In the genomic region with DNA sequence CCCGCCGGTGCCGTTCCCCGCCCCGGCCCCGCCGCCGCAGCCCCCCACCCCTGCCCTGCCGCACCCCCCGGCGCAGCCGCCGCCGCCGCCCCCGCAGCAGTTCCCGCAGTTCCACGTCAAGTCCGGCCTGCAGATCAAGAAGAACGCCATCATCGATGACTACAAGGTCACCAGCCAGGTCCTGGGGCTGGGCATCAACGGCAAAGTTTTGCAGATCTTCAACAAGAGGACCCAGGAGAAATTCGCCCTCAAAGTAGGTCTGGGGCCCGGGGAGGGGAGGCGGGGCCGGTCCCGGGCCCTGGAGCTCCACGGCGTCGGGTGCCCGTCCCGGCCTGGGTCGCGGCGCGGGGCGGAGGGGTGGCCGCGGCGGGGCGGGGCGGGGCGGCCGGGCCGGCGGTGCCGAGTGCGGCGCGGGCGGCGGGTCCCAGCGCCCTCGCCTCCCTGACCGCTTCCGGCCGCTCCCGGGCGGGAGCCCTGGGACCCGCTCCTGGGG, we compare ENCODE assay signal across 8 cellular contexts. TPM values are rescaled to one million over a fixed set of nuclear protein-coding genes. Genes with fewer than 3 reads are reported as not detected.
DNase-seq lines count a peak whose midpoint lies in the region; ATAC-seq, FAIRE-seq and TF ChIP-seq lines count a peak whose summit lies in the region.

No MANE protein-coding gene starts in this region.

- ATAC-seq in GM21825 (IDR thresholded peaks at IDR 0.05; ENCODE audit: unreplicated experiment) (peak; percentile 33), GM21367 (IDR thresholded peaks at IDR 0.05; ENCODE audit: unreplicated experiment) (no peak)

- WGBS in iPS DF 6.9 (ENCODE audit: insufficient coverage, insufficient read length) = no CpG with 5 or more reads among the region's 60 CpGs
- 0 to 2% (median 1%) methylated on average over 25 to 60 of the region's 60 CpGs for WGBS in small intestine, 3 donors

- H3K4me3 ChIP-seq in ascending aorta (peak overlapping the region; percentile 72 to 89), iPS DF 6.9 (ENCODE audit: low read length) (peak overlapping the region; percentile 89), small intestine (ENCODE audit: low read depth in 1 of 2, low read length in 2 of 2) (peak overlapping the region; percentile 97)

- FAIRE-seq in small intestine (lab: Jason Lieb, UNC) = no peak

- H3K27ac ChIP-seq in ascending aorta (peak overlapping the region; percentile 95 to 98), iPS DF 6.9 (ENCODE audit: low read length) (no peak overlapping the region), small intestine (ENCODE audit: low read depth in 1 of 2, low read length in 1 of 2) (peak overlapping the region; percentile 93 to 98)

- H3K4me1 ChIP-seq in ascending aorta (peaks cover 15 to 34% of the 10 kb centered on the region in 2 donors), iPS DF 6.9 (ENCODE audit: control insufficient read depth, insufficient read depth, low read length) (peaks cover 3% of the 10 kb centered on the region), small intestine (ENCODE audit: control insufficient read depth in 2 of 2, insufficient read depth in 1 of 2, low read depth in 1 of 2, low read length in 1 of 2) (peaks cover 15 to 33% of the 10 kb centered on the region in 2 donors)

- H3K36me3 ChIP-seq in ascending aorta (no peaks in the 10 kb centered on the region), iPS DF 6.9 (ENCODE audit: control insufficient read depth, insufficient read depth, low read length) (no peaks in the 10 kb centered on the region), small intestine (ENCODE audit: control insufficient read depth in 2 of 2, insufficient read depth in 2 of 2, low read length in 2 of 2) (no peaks in the 10 kb centered on the region)

- intact Hi-C loops in ascending aorta (cut with DNase I) = loop anchor here (1.0 to 5.0 kb wide), 5 partner anchors 8 to 178 kb away; partner anchors contain the start of genes DYRK3, EIF2D and RASSF5

- DNase-seq in COLO668 (lab: John Stamatoyannopoulos, UW; ENCODE audit: unreplicated experiment) (peak; percentile 70), OCI-M1 (lab: John Stamatoyannopoulos, UW) (peak; percentile 70), ascending aorta (ENCODE audit: low spot score in 2 of 2) (no peak), iPS DF 6.9 (ENCODE audit: low read depth, low spot score) (no peak), small intestine (no peak), UCSD-AML1 (lab: John Stamatoyannopoulos, UW; ENCODE audit: unreplicated experiment) (no peak)

- H3K27me3 ChIP-seq in ascending aorta = no peaks in the 10 kb centered on the region
- peaks cover 25% of the 10 kb centered on the region for H3K27me3 ChIP-seq in iPS DF 6.9 (ENCODE audit: control insufficient read depth, insufficient read depth, low read length)
- H3K27me3 ChIP-seq in small intestine (ENCODE audit: control insufficient read depth in 2 of 2, insufficient read depth in 2 of 2, low read length in 2 of 2) = no peaks in the 10 kb centered on the region

- H3K9me3 ChIP-seq in ascending aorta (no peaks in the 10 kb centered on the region), iPS DF 6.9 (ENCODE audit: control insufficient read depth, insufficient read depth, low read length) (no peaks in the 10 kb centered on the region), small intestine (ENCODE audit: control insufficient read depth, low read depth) (no peaks in the 10 kb centered on the region)

- no peak for TF ChIP-seq CTCF in ascending aorta (IDR thresholded peaks at IDR 0.05)

RNA-seq across cellular contexts. Expression of gene MAPKAPK2, which starts 0.6 kb away (rescaled TPM):
- 35.3 TPM for total RNA-seq in ascending aorta
- polyA plus RNA-seq in small intestine = 10 to 100 TPM; 56.4 to 93.5 (median 85.0) TPM

RNA-seq across cellular contexts. Expression of gene DYRK3, which starts 50.0 kb away (rescaled TPM):
- 17.9 TPM for total RNA-seq in ascending aorta
- 1 to 10 TPM in 1 of 3 donors, under 1 TPM in 2; 0.45 to 1.7 (median 0.54) TPM for polyA plus RNA-seq in small intestine

Comparison
In these comparisons a context has a peak if more than half of its experiments do, and no peak if none do; other contexts are left out.
1. DNase-seq: peak in COLO668 (single experiment) and OCI-M1 (single experiment); none in ascending aorta (0 of 2), iPS DF 6.9 (single experiment), small intestine (single experiment) and UCSD-AML1 (single experiment).
2. Peak in every context shown above with its lines, with median percentiles within 50 percentile points of each other: H3K4me3 ChIP-seq.